In genomic region chr19:8375766-8376165, GRCh38 we compare ENCODE assay signal across 3 cellular contexts. TPM values are rescaled to one million over a fixed set of nuclear protein-coding genes. Genes with fewer than 3 reads are reported as not detected.
"Had no signal": no experiment of that assay in that cellular context is flagged by ENCODE, and none has a peak within 500 bp of the region (broad histone marks: within the 10 kb centered on the region; RNA-seq: fewer than 3 reads in every experiment).

No MANE protein-coding gene starts in this region.

RNA-seq across cellular contexts. Expression of gene ANGPTL4, which starts 11.8 kb away (rescaled TPM):
- total RNA-seq: mononuclear cell, myocyte had no signal
- polyA plus RNA-seq: immature natural killer cell had no signal
